Comparison of ENCODE assay signal across 1 cellular context in the genomic region with DNA sequence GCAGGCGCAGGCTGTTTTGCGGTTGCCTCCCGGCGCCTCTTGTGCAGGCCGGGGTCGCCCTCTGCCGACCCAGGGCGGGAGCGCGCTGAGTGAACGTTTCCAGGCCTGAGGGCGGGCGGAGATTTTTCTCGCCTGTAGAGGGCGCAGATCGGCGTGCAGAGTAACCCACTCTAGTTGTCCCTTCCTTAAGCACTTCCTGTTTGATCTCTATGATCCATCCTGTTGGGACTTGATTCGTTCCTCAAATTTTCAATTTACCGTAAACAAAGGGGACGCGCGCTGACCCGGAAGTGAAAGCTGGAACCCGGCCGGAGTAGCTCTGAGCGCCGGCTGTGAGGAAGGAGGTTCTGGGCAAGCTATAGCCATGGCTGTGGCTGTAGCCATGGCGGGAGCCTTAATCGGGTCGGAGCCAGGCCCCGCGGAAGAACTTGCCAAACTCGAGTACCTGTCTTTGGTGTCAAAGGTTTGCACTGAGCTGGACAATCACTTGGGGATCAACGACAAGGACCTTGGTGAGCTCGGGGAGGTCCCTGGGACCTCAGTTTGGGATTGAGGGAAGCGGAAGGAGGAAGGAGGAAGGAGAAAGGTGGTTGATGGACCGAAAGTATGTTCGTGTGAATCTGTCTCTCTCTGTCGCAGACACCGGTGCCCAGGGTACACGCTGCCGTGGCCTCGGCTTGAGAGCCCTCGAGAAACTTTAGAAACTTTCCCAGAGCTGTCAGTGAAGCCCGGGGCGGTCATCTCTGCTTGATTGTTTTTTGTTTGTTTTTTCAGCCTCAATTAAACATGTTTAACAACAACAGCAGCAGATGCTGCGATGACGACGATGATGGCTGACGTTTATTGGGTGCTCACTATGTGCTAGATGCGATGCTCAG.
TF ChIP-seq lines count a peak whose summit lies in the region.

Gene DHX8, plus strand, starts transcription at position 302 of the 878 bp plus-strand sequence. Its CDS starts 63 bp downstream, at position 365.

TF ChIP-seq in K562, 482 proteins besides CTCF, POLR2A, EP300 and RAD21 (continued from another document and continues in another):
- TF ChIP-seq PRPF4 (IDR thresholded peaks at IDR 0.05; ENCODE audit: insufficient read depth, low read depth, low read length, poor library complexity, severe bottlenecking) (no peak), FOXA1 (IDR thresholded peaks at IDR 0.05; ENCODE audit: borderline replicate concordance) (no peak), FOXJ3 (CRISPR knock-in tag; IDR thresholded peaks at IDR 0.05) (no peak), RFX5 (IDR thresholded peaks at IDR 0.05; ENCODE audit: low read depth, low read length) (no peak), SMARCC2 (IDR thresholded peaks at IDR 0.05; ENCODE audit: low read depth) (no peak), RFX1 (IDR thresholded peaks at IDR 0.05) (no peak), MED1 (CRISPR knock-in tag; IDR thresholded peaks at IDR 0.05; ENCODE audit: borderline replicate concordance) (no peak), PCBP1 (IDR thresholded peaks at IDR 0.05; ENCODE audit: low read depth, low read length, poor library complexity, severe bottlenecking) (no peak), SREBF1 (IDR thresholded peaks at IDR 0.05; ENCODE audit: borderline replicate concordance, low read depth, low read length) (0 out of 2 replicates have a peak, but pooled peaks have one; percentile 82), ZNF507 (tag; conservative IDR thresholded peaks at IDR 0.05) (no peak), TFAM (CRISPR knock-in tag; conservative IDR thresholded peaks at IDR 0.05) (no peak), ZBTB43 (CRISPR knock-in tag; IDR thresholded peaks at IDR 0.05) (peak; percentile 86; the same call in 1 of the 2 replicates), FOXK1 (CRISPR knock-in tag; IDR thresholded peaks at IDR 0.05; ENCODE audit: borderline replicate concordance) (peak; percentile 94; the same call in 1 of the 2 replicates), CAMTA2 (CRISPR knock-in tag; conservative IDR thresholded peaks at IDR 0.05) (no peak), ZFP36 (IDR thresholded peaks at IDR 0.05; ENCODE audit: low read depth, low read length, partially characterized antibody) (peak; percentile 47), ETV5 (CRISPR knock-in tag; IDR thresholded peaks at IDR 0.05; ENCODE audit: low read depth) (peak; percentile 89), ZNF583 (CRISPR knock-in tag; IDR thresholded peaks at IDR 0.05) (no peak), ETS1 (conservative IDR thresholded peaks at IDR 0.05; ENCODE audit: control insufficient read depth, low read depth, low read length) (peak; percentile 88), POLR2G (IDR thresholded peaks at IDR 0.05; ENCODE audit: low read depth, low read length) (peak; percentile 87), ZNF639 (CRISPR knock-in tag; conservative IDR thresholded peaks at IDR 0.05 in 1 of 2, IDR thresholded peaks at IDR 0.05 in 1 of 2) (peak in 1 of 2 experiments; percentile 95; a peak in 2 of 4 replicates), ZBTB7A (IDR thresholded peaks at IDR 0.05; ENCODE audit: borderline replicate concordance, control insufficient read depth, low read depth, low read length) (0 out of 2 replicates have a peak, but pooled peaks have one; percentile 21), E4F1 (CRISPR knock-in tag; IDR thresholded peaks at IDR 0.05; ENCODE audit: borderline replicate concordance) (no peak; the same call in 1 of the 2 replicates), POU5F1 (IDR thresholded peaks at IDR 0.05; ENCODE audit: borderline replicate concordance, low read depth, low read length, partially characterized antibody) (peak; percentile 64), ZKSCAN3 (CRISPR knock-in tag; IDR thresholded peaks at IDR 0.05) (no peak), TSC22D4 (tag; IDR thresholded peaks at IDR 0.05) (no peak), ZNF398 (CRISPR knock-in tag; IDR thresholded peaks at IDR 0.05) (no peak), TBP (optimal IDR thresholded peaks at IDR 0.05; ENCODE audit: low read depth, low read length) (peak; percentile 53), PYGO2 (tag; IDR thresholded peaks at IDR 0.05) (no peak), FOXK2 (conservative IDR thresholded peaks at IDR 0.05 in 1 of 2, IDR thresholded peaks at IDR 0.05 in 1 of 2; ENCODE audit: low read depth in 2 of 2) (peak; percentile 99 to 100), CBFA2T2 (conservative IDR thresholded peaks at IDR 0.05) (no peak), EP400 (IDR thresholded peaks at IDR 0.05) (peak; percentile 10; the same call in 1 of the 2 replicates), FOSL1 (tag; conservative IDR thresholded peaks at IDR 0.05) (no peak), ZNF263 (CRISPR knock-in tag; IDR thresholded peaks at IDR 0.05; ENCODE audit: borderline replicate concordance) (peak; percentile 19; the same call in 1 of the 2 replicates), ARID3B (CRISPR knock-in tag; IDR thresholded peaks at IDR 0.05; ENCODE audit: borderline replicate concordance) (no peak), ZNF445 (CRISPR knock-in tag; IDR thresholded peaks at IDR 0.05; ENCODE audit: low read depth) (no peak), MAFG (tag; conservative IDR thresholded peaks at IDR 0.05) (no peak)
- TF ChIP-seq, protein P1, sequence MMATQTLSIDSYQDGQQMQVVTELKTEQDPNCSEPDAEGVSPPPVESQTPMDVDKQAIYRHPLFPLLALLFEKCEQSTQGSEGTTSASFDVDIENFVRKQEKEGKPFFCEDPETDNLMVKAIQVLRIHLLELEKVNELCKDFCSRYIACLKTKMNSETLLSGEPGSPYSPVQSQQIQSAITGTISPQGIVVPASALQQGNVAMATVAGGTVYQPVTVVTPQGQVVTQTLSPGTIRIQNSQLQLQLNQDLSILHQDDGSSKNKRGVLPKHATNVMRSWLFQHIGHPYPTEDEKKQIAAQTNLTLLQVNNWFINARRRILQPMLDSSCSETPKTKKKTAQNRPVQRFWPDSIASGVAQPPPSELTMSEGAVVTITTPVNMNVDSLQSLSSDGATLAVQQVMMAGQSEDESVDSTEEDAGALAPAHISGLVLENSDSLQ (IDR thresholded peaks at IDR 0.05) = peak; percentile 60
- TF ChIP-seq, protein P2, sequence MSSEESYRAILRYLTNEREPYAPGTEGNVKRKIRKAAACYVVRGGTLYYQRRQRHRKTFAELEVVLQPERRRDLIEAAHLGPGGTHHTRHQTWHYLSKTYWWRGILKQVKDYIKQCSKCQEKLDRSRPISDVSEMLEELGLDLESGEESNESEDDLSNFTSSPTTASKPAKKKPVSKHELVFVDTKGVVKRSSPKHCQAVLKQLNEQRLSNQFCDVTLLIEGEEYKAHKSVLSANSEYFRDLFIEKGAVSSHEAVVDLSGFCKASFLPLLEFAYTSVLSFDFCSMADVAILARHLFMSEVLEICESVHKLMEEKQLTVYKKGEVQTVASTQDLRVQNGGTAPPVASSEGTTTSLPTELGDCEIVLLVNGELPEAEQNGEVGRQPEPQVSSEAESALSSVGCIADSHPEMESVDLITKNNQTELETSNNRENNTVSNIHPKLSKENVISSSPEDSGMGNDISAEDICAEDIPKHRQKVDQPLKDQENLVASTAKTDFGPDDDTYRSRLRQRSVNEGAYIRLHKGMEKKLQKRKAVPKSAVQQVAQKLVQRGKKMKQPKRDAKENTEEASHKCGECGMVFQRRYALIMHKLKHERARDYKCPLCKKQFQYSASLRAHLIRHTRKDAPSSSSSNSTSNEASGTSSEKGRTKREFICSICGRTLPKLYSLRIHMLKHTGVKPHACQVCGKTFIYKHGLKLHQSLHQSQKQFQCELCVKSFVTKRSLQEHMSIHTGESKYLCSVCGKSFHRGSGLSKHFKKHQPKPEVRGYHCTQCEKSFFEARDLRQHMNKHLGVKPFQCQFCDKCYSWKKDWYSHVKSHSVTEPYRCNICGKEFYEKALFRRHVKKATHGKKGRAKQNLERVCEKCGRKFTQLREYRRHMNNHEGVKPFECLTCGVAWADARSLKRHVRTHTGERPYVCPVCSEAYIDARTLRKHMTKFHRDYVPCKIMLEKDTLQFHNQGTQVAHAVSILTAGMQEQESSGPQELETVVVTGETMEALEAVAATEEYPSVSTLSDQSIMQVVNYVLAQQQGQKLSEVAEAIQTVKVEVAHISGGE (CRISPR knock-in tag; IDR thresholded peaks at IDR 0.05) = peak; percentile 82 to 98 (median 85); a peak in 5 of 6 replicates
- TF ChIP-seq, protein P3, sequence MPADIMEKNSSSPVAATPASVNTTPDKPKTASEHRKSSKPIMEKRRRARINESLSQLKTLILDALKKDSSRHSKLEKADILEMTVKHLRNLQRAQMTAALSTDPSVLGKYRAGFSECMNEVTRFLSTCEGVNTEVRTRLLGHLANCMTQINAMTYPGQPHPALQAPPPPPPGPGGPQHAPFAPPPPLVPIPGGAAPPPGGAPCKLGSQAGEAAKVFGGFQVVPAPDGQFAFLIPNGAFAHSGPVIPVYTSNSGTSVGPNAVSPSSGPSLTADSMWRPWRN (IDR thresholded peaks at IDR 0.05; ENCODE audit: low read depth) = peak; percentile 61; the same call in 1 of the 2 replicates
- TF ChIP-seq, protein P4, sequence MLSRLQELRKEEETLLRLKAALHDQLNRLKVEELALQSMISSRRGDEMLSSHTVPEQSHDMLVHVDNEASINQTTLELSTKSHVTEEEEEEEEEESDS (CRISPR knock-in tag; IDR thresholded peaks at IDR 0.05) = no peak
